22 cellular contexts compared by ENCODE assay signal in genomic region chr3:21326704-21327103, GRCh38.
DNase-seq lines count a peak whose midpoint lies in the region; ATAC-seq and TF ChIP-seq lines count a peak whose summit lies in the region.
"Had no signal": no experiment of that assay in that cellular context is flagged by ENCODE, and none has a peak within 500 bp of the region (broad histone marks: within the 10 kb centered on the region; RNA-seq: fewer than 3 reads in every experiment).

No MANE protein-coding gene starts in this region.

- no peaks in the 10 kb centered on the region for H3K27me3 ChIP-seq in adipocyte (replicated peaks; ENCODE audit: control insufficient read depth, insufficient read depth, low read length)
- H3K27me3 ChIP-seq in neuronal stem cell (ENCODE audit: control insufficient read depth in 3 of 3, insufficient read depth in 3 of 3, low read depth in 1 of 3, low read length in 3 of 3), result no peaks in the 10 kb centered on the region
- H3K27me3 ChIP-seq in CD8-positive, alpha-beta memory T cell (ENCODE audit: insufficient read depth, low read length, poor library complexity, severe bottlenecking), result no peaks in the 10 kb centered on the region
- H3K27me3 ChIP-seq: breast epithelium, esophagus muscularis mucosa, neutrophil, suprapubic skin had no signal

- no peak overlapping the region for H2BK120ac ChIP-seq in neuronal stem cell (ENCODE audit: low read depth, low read length)

- H3K27ac Mint-ChIP-seq in CD8-positive, alpha-beta memory T cell, result no peak overlapping the region
- H3K27ac Mint-ChIP-seq: B cell, GM23338 had no signal

- H3K14ac ChIP-seq in neuronal stem cell (ENCODE audit: low read length), result no peak overlapping the region

- no peak overlapping the region for H3K4me3 ChIP-seq in adipocyte (ENCODE audit: low read length)
- H3K4me3 ChIP-seq in neuronal stem cell (ENCODE audit: low read length in 2 of 2), result no peak overlapping the region
- H3K4me3 ChIP-seq in CD8-positive, alpha-beta memory T cell (ENCODE audit: low read length), result no peak overlapping the region
- H3K4me3 ChIP-seq: breast epithelium, esophagus muscularis mucosa, GM23338, K562, suprapubic skin had no signal

- H3K36me3 ChIP-seq in adipocyte (ENCODE audit: control insufficient read depth, insufficient read depth, low read length, severe bottlenecking), result no peaks in the 10 kb centered on the region
- H3K36me3 ChIP-seq in neuronal stem cell (replicated peaks in 1 of 2; ENCODE audit: control insufficient read depth in 2 of 2, insufficient read depth in 2 of 2, low read length in 2 of 2), result no peaks in the 10 kb centered on the region
- no peaks in the 10 kb centered on the region for H3K36me3 ChIP-seq in CD8-positive, alpha-beta memory T cell (ENCODE audit: insufficient read depth, low read length)
- H3K36me3 ChIP-seq: breast epithelium, esophagus muscularis mucosa, neutrophil, suprapubic skin had no signal

- WGBS in neuronal stem cell (ENCODE audit: extremely low coverage in 2 of 2, insufficient read length in 2 of 2, insufficient replicate concordance in 1 of 2), 2 donors, result no CpG with 5 or more reads among the region's 2 CpGs

- H3K18ac ChIP-seq in neuronal stem cell (ENCODE audit: low read length), result no peak overlapping the region

- TF ChIP-seq CTCF in AG09319 (IDR thresholded peaks at IDR 0.05; ENCODE audit: low read depth, low read length), result no peak

- peaks cover 0 to 5% (median 0%) of the 10 kb centered on the region in 3 donors for H3K4me1 Mint-ChIP-seq in CD8-positive, alpha-beta memory T cell

- DNase-seq in AG09319 (ENCODE audit: extremely low read depth, low read depth) (peak; percentile 20), adipocyte (ENCODE audit: low read depth) (peak; percentile 86), fibroblast of gingiva (ENCODE audit: low read depth) (peak; percentile 19), neuronal stem cell (ENCODE audit: low spot score) (peak; percentile 35), G401 (ENCODE audit: low spot score) (no peak), NCI-H1417 (lab: John Stamatoyannopoulos, UW) (no peak)
- no peak for DNase-seq in CD8-positive, alpha-beta memory T cell
- DNase-seq: activated effector memory CD4-positive, alpha-beta T cell treated with anti-CD3 and anti-CD28 coated beads, Interleukin-2, amount 50 U/mL, for 16 hours; left cardiac atrium; NCI-H2081; PC-3; stimulated activated CD4-positive, alpha-beta T cell treated with anti-CD3 and anti-CD28 coated beads, Interleukin-4, amount 100 ng/mL, for 4 hours; stimulated activated CD8-positive, alpha-beta memory T cell treated with anti-CD3 and anti-CD28 coated beads, Interleukin-4, amount 100 ng/mL, for 48 hours; T-helper 9 cell had no signal

- H2BK15ac ChIP-seq in neuronal stem cell (ENCODE audit: low read length), result no peak overlapping the region

- in situ Hi-C loops in G401 (cut with HindIII; ENCODE audit: low sequenced_read_pairs), result no loop called here

- H3K9me3 ChIP-seq in adipocyte (ENCODE audit: control insufficient read depth, low read length) (no peaks in the 10 kb centered on the region), neuronal stem cell (replicated peaks in 1 of 2; ENCODE audit: control insufficient read depth in 2 of 2, insufficient read depth in 1 of 2, low read depth in 1 of 2, low read length in 2 of 2) (no peaks in the 10 kb centered on the region)
- H3K9me3 ChIP-seq in CD8-positive, alpha-beta memory T cell (ENCODE audit: low read length), result no peaks in the 10 kb centered on the region
- H3K9me3 ChIP-seq: breast epithelium, esophagus muscularis mucosa, neutrophil, suprapubic skin had no signal

- no peak overlapping the region for H2BK12ac ChIP-seq in neuronal stem cell (ENCODE audit: low read length)

- H3K4me1 ChIP-seq in adipocyte (ENCODE audit: control insufficient read depth, insufficient read depth, low read length), result peaks cover 8% of the 10 kb centered on the region
- peaks cover 0 to 8% of the 10 kb centered on the region in 2 donors for H3K4me1 ChIP-seq in neuronal stem cell (ENCODE audit: control insufficient read depth in 2 of 2, insufficient read depth in 1 of 2, low read depth in 1 of 2, low read length in 2 of 2)
- no peaks in the 10 kb centered on the region for H3K4me1 ChIP-seq in CD8-positive, alpha-beta memory T cell (ENCODE audit: insufficient read depth, low read length)
- H3K4me1 ChIP-seq: breast epithelium, suprapubic skin had no signal

- ATAC-seq in esophagus mucosa, result no peak
- ATAC-seq: GM23338, K562, left cardiac atrium, PC-3 had no signal

- no peaks in the 10 kb centered on the region for H3K36me3 Mint-ChIP-seq in CD8-positive, alpha-beta memory T cell

- H3K27ac ChIP-seq in neuronal stem cell (replicated peaks; ENCODE audit: low read length), result no peak overlapping the region
- H3K27ac ChIP-seq in CD8-positive, alpha-beta memory T cell (ENCODE audit: low read depth, low read length), result no peak overlapping the region
- H3K27ac ChIP-seq: breast epithelium, esophagus muscularis mucosa, neutrophil, suprapubic skin had no signal

- H4K8ac ChIP-seq in neuronal stem cell (ENCODE audit: low read depth, low read length), result no peak overlapping the region

- H2BK5ac ChIP-seq in neuronal stem cell (ENCODE audit: low read length), result no peak overlapping the region

- no peak overlapping the region for H3K4me2 ChIP-seq in neuronal stem cell (ENCODE audit: insufficient read depth, low read length, poor library complexity, severe bottlenecking)
- H3K4me2 ChIP-seq: GM23338 had no signal

- H3K9ac ChIP-seq in adipocyte (ENCODE audit: low read length), result no peak overlapping the region
- no peak overlapping the region for H3K9ac ChIP-seq in neuronal stem cell (ENCODE audit: low read depth, low read length, poor library complexity)

- H4K91ac ChIP-seq in neuronal stem cell (ENCODE audit: low read depth, low read length, poor library complexity), result no peak overlapping the region

- H3K23ac ChIP-seq in neuronal stem cell (ENCODE audit: low read depth, low read length, poor library complexity), result no peak overlapping the region

- H2AK5ac ChIP-seq in neuronal stem cell (ENCODE audit: low read depth, low read length), result no peak overlapping the region

- H3K9me3 Mint-ChIP-seq in CD8-positive, alpha-beta memory T cell, result peaks cover 0 to 12% (median 0%) of the 10 kb centered on the region in 5 donors
- H3K9me3 Mint-ChIP-seq: GM23338 had no signal

- H3K4me3 Mint-ChIP-seq in CD8-positive, alpha-beta memory T cell, result no peak overlapping the region
- H3K4me3 Mint-ChIP-seq: B cell, GM23338 had no signal

- CTCF ChIA-PET in CD8-positive, alpha-beta memory T cell (lab: Charles Lee), result no interaction called here

- H3K79me1 ChIP-seq in neuronal stem cell (ENCODE audit: low read depth, low read length), result no peaks in the 10 kb centered on the region

- H3K4ac ChIP-seq in neuronal stem cell (ENCODE audit: low read length), result no peak overlapping the region

- no peak overlapping the region for H2AFZ ChIP-seq in neuronal stem cell (ENCODE audit: low read length)
- H2AFZ ChIP-seq: GM23338 had no signal

- no peaks in the 10 kb centered on the region for H3K27me3 Mint-ChIP-seq in CD8-positive, alpha-beta memory T cell
- H3K27me3 Mint-ChIP-seq: B cell had no signal

- POLR2A ChIA-PET in CD8-positive, alpha-beta memory T cell (lab: Charles Lee), result no interaction called here

Comparison
In these comparisons a context has a peak if more than half of its experiments do, and no peak if none do; other contexts are left out.
1. DNase-seq: peak in AG09319 (single experiment), adipocyte (single experiment), fibroblast of gingiva (single experiment) and neuronal stem cell (single experiment); none in G401 (single experiment), CD8-positive, alpha-beta memory T cell (0 of 5) and NCI-H1417 (0 of 3).